Comparison of ENCODE assay signal across 9 cellular contexts in the genomic region with DNA sequence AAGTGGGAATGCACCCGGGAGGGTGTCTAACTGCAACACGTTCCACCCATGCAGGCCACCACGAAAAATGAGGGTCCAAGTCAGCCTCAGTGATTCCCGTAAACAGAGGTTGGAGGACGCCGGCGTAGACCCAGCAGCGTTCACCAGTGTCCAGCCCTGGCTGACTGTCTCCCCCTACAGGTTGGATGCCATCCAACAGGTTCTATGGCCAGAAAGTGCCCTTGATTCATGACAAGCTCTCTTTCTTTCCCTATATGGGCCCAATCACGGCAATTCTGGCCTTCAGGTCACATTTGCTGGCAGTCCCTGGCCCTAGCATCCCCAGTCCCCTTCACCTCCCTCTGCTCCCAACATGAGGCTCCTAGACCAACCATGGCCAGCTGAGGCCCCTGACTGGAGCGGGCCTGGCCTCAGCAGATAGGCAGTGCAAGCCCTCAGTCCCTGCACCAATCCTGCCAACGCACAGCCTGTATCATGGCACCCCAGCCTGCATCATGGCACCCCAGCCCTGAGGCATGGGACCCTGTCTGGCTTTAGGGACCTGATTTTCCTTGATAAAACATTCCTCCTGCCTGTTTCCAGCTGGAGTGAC.
DNase-seq lines count a peak whose midpoint lies in the region; ATAC-seq and TF ChIP-seq lines count a peak whose summit lies in the region.
"Had no signal": no experiment of that assay in that cellular context is flagged by ENCODE, and none has a peak within 500 bp of the region (broad histone marks: within the 10 kb centered on the region; RNA-seq: fewer than 3 reads in every experiment).

No MANE protein-coding gene starts in this region.

- H3K4me1 ChIP-seq in heart left ventricle (no peaks in the 10 kb centered on the region), Peyer's patch (no peaks in the 10 kb centered on the region), iPS DF 6.9 (ENCODE audit: control insufficient read depth, insufficient read depth, low read length) (no peaks in the 10 kb centered on the region)

- H3K27ac ChIP-seq in heart left ventricle = no peak overlapping the region
- H3K27ac ChIP-seq in Peyer's patch = no peak overlapping the region
- H3K27ac ChIP-seq in iPS DF 6.9 (ENCODE audit: low read length) = no peak overlapping the region

- H3K27ac Mint-ChIP-seq in type B pancreatic cell = no peak overlapping the region

- no peaks in the 10 kb centered on the region for H3K4me1 Mint-ChIP-seq in type B pancreatic cell (ENCODE audit: unreplicated experiment)

- H3K4me3 ChIP-seq in heart left ventricle (no peak overlapping the region), Peyer's patch (no peak overlapping the region), iPS DF 6.9 (ENCODE audit: low read length) (no peak overlapping the region)

- H3K9me3 Mint-ChIP-seq in type B pancreatic cell = no peaks in the 10 kb centered on the region

- H3K36me3 ChIP-seq in heart left ventricle (no peaks in the 10 kb centered on the region), Peyer's patch (no peaks in the 10 kb centered on the region), iPS DF 6.9 (ENCODE audit: control insufficient read depth, insufficient read depth, low read length) (no peaks in the 10 kb centered on the region)

- H3K27me3 ChIP-seq in heart left ventricle (no peaks in the 10 kb centered on the region), Peyer's patch (no peaks in the 10 kb centered on the region), iPS DF 6.9 (ENCODE audit: control insufficient read depth, insufficient read depth, low read length) (no peaks in the 10 kb centered on the region)

- DNase-seq in heart left ventricle = no peak
- no peak for DNase-seq in Right ventricle myocardium inferior (ENCODE audit: missing footprints)
- DNase-seq in Peyer's patch = peak in 2 of 3 donors; percentile 18 to 45
- DNase-seq in iPS DF 6.9 (ENCODE audit: low read depth, low spot score) = peak; percentile 61
- DNase-seq in type B pancreatic cell (ENCODE audit: extremely low spot score, unreplicated experiment) = no peak
- DNase-seq in Right ventricle myocardium superior = no peak
- DNase-seq: NCI-H2081 had no signal

- intact Hi-C loops in heart left ventricle (cut with DNase I) (no loop called here), Right ventricle myocardium inferior (cut with DNase I) (no loop called here), Right ventricle myocardium superior (cut with DNase I) (no loop called here)

- H3K27me3 Mint-ChIP-seq in type B pancreatic cell = no peaks in the 10 kb centered on the region

- peak in 8 of 12 donors; percentile 9 to 45 (median 22) for TF ChIP-seq CTCF in heart left ventricle (IDR thresholded peaks at IDR 0.05)
- peak in 3 of 6 experiments; percentile 28 to 39 (median 38) for TF ChIP-seq CTCF in Peyer's patch (IDR thresholded peaks at IDR 0.05)
- peak; percentile 75 for TF ChIP-seq CTCF in type B pancreatic cell (conservative IDR thresholded peaks at IDR 0.05)

- H3K9me3 ChIP-seq in heart left ventricle = no peaks in the 10 kb centered on the region
- no peaks in the 10 kb centered on the region for H3K9me3 ChIP-seq in Peyer's patch
- no peaks in the 10 kb centered on the region for H3K9me3 ChIP-seq in iPS DF 6.9 (ENCODE audit: control insufficient read depth, insufficient read depth, low read length)

- no peak for ATAC-seq in heart left ventricle
- no peak for ATAC-seq in Right ventricle myocardium inferior
- no peak for ATAC-seq in GM21423 (IDR thresholded peaks at IDR 0.05; ENCODE audit: unreplicated experiment)
- no peak for ATAC-seq in HG03469 (IDR thresholded peaks at IDR 0.05; ENCODE audit: unreplicated experiment)
- ATAC-seq in Right ventricle myocardium superior (ENCODE audit: poor library complexity) = no peak

- no peaks in the 10 kb centered on the region for H3K36me3 Mint-ChIP-seq in type B pancreatic cell

- TF ChIP-seq POLR2A in heart left ventricle (IDR thresholded peaks at IDR 0.05) = no peak
- no peak for TF ChIP-seq POLR2A in Peyer's patch (IDR thresholded peaks at IDR 0.05)

- 66 to 93% (median 86%) methylated on average over 8 to 11 of the region's 11 CpGs for WGBS in heart left ventricle, 4 donors
- WGBS in iPS DF 6.9 (ENCODE audit: insufficient coverage, insufficient read length) = no CpG with 5 or more reads among the region's 11 CpGs

- H3K4me3 Mint-ChIP-seq in type B pancreatic cell = no peak overlapping the region

Comparison
In these comparisons a context has a peak if more than half of its experiments do, and no peak if none do; other contexts are left out.
1. DNase-seq: peak in Peyer's patch (2 of 3) and iPS DF 6.9 (single experiment); none in heart left ventricle (0 of 5), Right ventricle myocardium inferior (single experiment), type B pancreatic cell (single experiment) and Right ventricle myocardium superior (single experiment).